Comparison of ENCODE assay signal across 2 cellular contexts in the genomic region with DNA sequence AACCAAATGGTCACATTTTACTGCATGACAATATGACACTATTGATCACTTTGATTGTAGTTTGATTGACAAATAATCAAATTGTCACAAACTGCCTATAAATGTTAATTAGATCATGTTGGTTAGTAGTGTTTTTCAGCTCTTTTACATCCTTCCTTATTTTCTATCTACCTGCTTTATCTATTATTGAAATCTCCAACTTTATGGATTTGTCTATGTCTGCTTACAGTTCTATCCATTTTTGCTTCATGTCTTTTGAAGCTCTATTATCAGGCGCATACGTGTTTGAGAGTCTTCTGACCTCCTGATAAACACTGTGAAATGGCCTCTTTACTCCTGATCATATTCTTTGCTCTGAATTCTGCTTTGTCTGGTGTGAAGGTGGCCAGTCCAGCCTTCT.
A peak's percentile ranks its signal among the peaks of the same experiment; 100 is the strongest.
TF ChIP-seq lines count a peak whose summit lies in the region.

No MANE protein-coding gene starts in this region.

TF ChIP-seq in A549, 52 proteins besides CTCF, POLR2A, EP300 and RAD21 (continued from another document):
- TF ChIP-seq, protein P1, sequence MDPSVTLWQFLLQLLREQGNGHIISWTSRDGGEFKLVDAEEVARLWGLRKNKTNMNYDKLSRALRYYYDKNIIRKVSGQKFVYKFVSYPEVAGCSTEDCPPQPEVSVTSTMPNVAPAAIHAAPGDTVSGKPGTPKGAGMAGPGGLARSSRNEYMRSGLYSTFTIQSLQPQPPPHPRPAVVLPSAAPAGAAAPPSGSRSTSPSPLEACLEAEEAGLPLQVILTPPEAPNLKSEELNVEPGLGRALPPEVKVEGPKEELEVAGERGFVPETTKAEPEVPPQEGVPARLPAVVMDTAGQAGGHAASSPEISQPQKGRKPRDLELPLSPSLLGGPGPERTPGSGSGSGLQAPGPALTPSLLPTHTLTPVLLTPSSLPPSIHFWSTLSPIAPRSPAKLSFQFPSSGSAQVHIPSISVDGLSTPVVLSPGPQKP (IDR thresholded peaks at IDR 0.05; ENCODE audit: low read depth, low read length) = no peak
- TF ChIP-seq ZFP36 (IDR thresholded peaks at IDR 0.05; ENCODE audit: borderline replicate concordance, partially characterized antibody) = no peak
- TF ChIP-seq, protein P2, sequence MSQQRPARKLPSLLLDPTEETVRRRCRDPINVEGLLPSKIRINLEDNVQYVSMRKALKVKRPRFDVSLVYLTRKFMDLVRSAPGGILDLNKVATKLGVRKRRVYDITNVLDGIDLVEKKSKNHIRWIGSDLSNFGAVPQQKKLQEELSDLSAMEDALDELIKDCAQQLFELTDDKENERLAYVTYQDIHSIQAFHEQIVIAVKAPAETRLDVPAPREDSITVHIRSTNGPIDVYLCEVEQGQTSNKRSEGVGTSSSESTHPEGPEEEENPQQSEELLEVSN (IDR thresholded peaks at IDR 0.05; ENCODE audit: borderline replicate concordance, low read depth) = no peak
- no peak for TF ChIP-seq CEBPB (IDR thresholded peaks at IDR 0.05)
- no peak for TF ChIP-seq KDM5A (IDR thresholded peaks at IDR 0.05)
- no peak for TF ChIP-seq EHMT2 (IDR thresholded peaks at IDR 0.05; ENCODE audit: low read depth)
- TF ChIP-seq GATA3 (IDR thresholded peaks at IDR 0.05; ENCODE audit: borderline replicate concordance) = no peak
TF ChIP-seq in A549: peak in this region for 0.

TF ChIP-seq in K562, 482 proteins besides CTCF, POLR2A, EP300 and RAD21 (continued from another document):
- TF ChIP-seq, protein P3, sequence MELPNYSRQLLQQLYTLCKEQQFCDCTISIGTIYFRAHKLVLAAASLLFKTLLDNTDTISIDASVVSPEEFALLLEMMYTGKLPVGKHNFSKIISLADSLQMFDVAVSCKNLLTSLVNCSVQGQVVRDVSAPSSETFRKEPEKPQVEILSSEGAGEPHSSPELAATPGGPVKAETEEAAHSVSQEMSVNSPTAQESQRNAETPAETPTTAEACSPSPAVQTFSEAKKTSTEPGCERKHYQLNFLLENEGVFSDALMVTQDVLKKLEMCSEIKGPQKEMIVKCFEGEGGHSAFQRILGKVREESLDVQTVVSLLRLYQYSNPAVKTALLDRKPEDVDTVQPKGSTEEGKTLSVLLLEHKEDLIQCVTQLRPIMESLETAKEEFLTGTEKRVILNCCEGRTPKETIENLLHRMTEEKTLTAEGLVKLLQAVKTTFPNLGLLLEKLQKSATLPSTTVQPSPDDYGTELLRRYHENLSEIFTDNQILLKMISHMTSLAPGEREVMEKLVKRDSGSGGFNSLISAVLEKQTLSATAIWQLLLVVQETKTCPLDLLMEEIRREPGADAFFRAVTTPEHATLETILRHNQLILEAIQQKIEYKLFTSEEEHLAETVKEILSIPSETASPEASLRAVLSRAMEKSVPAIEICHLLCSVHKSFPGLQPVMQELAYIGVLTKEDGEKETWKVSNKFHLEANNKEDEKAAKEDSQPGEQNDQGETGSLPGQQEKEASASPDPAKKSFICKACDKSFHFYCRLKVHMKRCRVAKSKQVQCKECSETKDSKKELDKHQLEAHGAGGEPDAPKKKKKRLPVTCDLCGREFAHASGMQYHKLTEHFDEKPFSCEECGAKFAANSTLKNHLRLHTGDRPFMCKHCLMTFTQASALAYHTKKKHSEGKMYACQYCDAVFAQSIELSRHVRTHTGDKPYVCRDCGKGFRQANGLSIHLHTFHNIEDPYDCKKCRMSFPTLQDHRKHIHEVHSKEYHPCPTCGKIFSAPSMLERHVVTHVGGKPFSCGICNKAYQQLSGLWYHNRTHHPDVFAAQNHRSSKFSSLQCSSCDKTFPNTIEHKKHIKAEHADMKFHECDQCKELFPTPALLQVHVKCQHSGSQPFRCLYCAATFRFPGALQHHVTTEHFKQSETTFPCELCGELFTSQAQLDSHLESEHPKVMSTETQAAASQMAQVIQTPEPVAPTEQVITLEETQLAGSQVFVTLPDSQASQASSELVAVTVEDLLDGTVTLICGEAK (IDR thresholded peaks at IDR 0.05) = peak; percentile 83
- TF ChIP-seq, protein P3 (CRISPR knock-in tag; IDR thresholded peaks at IDR 0.05) = peak; percentile 51; the same call in 1 of the 2 replicates
